Comparison of ENCODE assay signal across 22 cellular contexts in genomic region chr14:54790092-54790491, GRCh38.
"Had no signal": no experiment of that assay in that cellular context is flagged by ENCODE, and none has a peak within 500 bp of the region (broad histone marks: within the 10 kb centered on the region; RNA-seq: fewer than 3 reads in every experiment).

No MANE protein-coding gene starts in this region.

- H3K9me3 ChIP-seq: SK-N-SH had no signal

- ATAC-seq: Panc1, PC-3 had no signal

- DNase-seq: IMR-90, Kasumi-1, KG1, MM.1S, NCI-H1092 treated with DMSO at 0.1 percent for 48 hours, NCI-H1436, NCI-H187, NCI-H2029, NCI-H2081 treated with DMSO at 0.1 percent for 48 hours, NCI-H2171, NCI-H226, NCI-H446, NCI-H510A, NCI-H524 treated with DMSO at 0.1 percent for 48 hours, NCI-H69, NCI-H774, PC-3, SHP77, SK-N-SH had no signal

- H3K27ac ChIP-seq: HL-60, RWPE1 had no signal
